26 cellular contexts compared by ENCODE assay signal in the genomic region with DNA sequence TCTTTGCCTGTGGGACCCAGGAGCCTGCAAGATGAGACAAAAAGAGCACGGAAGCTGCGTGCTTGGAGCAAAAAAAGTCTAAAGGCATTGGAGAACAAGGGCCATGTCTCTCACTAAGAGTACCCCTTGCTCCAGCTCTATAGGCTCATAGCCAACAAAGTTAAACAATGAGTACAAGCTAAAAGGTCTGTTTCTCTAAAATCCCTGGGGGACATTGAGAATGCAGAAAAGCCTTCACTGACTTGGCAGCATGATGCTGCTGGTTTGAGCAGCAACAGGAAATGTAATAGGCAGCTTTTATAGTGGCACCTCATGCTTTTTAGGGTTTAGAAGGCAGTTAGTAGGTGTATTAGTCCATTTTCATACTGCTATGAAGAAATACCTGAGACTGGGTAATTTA.
"Had no signal": no experiment of that assay in that cellular context is flagged by ENCODE, and none has a peak within 500 bp of the region (broad histone marks: within the 10 kb centered on the region; RNA-seq: fewer than 3 reads in every experiment).

No MANE protein-coding gene starts in this region.

- H3K27me3 ChIP-seq: ascending aorta, brain microvascular endothelial cell, colonic mucosa, heart right ventricle, neural progenitor cell, right atrium auricular region, stomach, tibial artery had no signal

- H3K9me3 Mint-ChIP-seq: activated naive CD4-positive, alpha-beta T cell treated with anti-CD3 and anti-CD28 coated beads, Interleukin-2, amount 10 ng/mL, durations not matched to agents 7 days and 5 days had no signal

- H3K4me3 ChIP-seq: ascending aorta, colonic mucosa, heart right ventricle, neural progenitor cell, right atrium auricular region, stomach, tibial artery had no signal

- H3K9me3 ChIP-seq: ascending aorta, colonic mucosa, stomach, tibial artery had no signal

- H3K27ac Mint-ChIP-seq: activated CD4-positive, alpha-beta T cell treated with anti-CD3 and anti-CD28 coated beads for 36 hours; activated naive CD4-positive, alpha-beta T cell treated with anti-CD3 and anti-CD28 coated beads, Interleukin-2, amount 10 ng/mL, durations not matched to agents 7 days and 5 days; activated naive CD8-positive, alpha-beta T cell treated with anti-CD3 and anti-CD28 coated beads, Interleukin-2, amount 10 ng/mL, durations not matched to agents 7 days and 5 days; activated T-helper 1 cell treated with anti-CD3 and anti-CD28 coated beads, Interleukin-12 subunit alpha, Interleukin-12 subunit beta, Interleukin-2, Interleukin-4 antibody, amounts not matched to agents 30 ng/mL and 10 ng/mL and 1 ng/mL, durations not matched to agents 14 hours and 24 hours and 36 hours; memory B cell; naive thymus-derived CD8-positive, alpha-beta T cell; neural progenitor cell; stimulated activated naive B cell treated with anti-CD40 and anti-IgM and Interleukin-4, amounts not matched to agents 10 μg/mL and 1 μg/mL and 100 μg/mL, for 72 hours; T-helper 2 cell treated with Interferon-gamma antibody and Interleukin-4, amounts not matched to agents 5 μg/mL and 100 μg/mL, for 36 hours had no signal

- H3K4me3 Mint-ChIP-seq: activated CD4-positive, alpha-beta T cell treated with anti-CD3 and anti-CD28 coated beads for 36 hours; activated naive CD4-positive, alpha-beta T cell treated with anti-CD3 and anti-CD28 coated beads, Interleukin-2, amount 10 ng/mL, durations not matched to agents 7 days and 5 days; activated naive CD8-positive, alpha-beta T cell treated with anti-CD3 and anti-CD28 coated beads, Interleukin-2, amount 10 ng/mL, durations not matched to agents 7 days and 5 days; activated T-helper 1 cell treated with anti-CD3 and anti-CD28 coated beads, Interleukin-12 subunit alpha, Interleukin-12 subunit beta, Interleukin-2, Interleukin-4 antibody, amounts not matched to agents 30 ng/mL and 10 ng/mL and 1 ng/mL, durations not matched to agents 14 hours and 24 hours and 36 hours; memory B cell; naive thymus-derived CD8-positive, alpha-beta T cell; neural progenitor cell; stimulated activated naive B cell treated with anti-CD40 and anti-IgM and Interleukin-4, amounts not matched to agents 10 μg/mL and 1 μg/mL and 100 μg/mL, for 72 hours; T-helper 2 cell treated with Interferon-gamma antibody and Interleukin-4, amounts not matched to agents 5 μg/mL and 100 μg/mL, for 36 hours had no signal

- H3K9ac ChIP-seq: neural progenitor cell had no signal

- H3K36me3 ChIP-seq: ascending aorta, brain microvascular endothelial cell, colonic mucosa, heart right ventricle, neural progenitor cell, right atrium auricular region, stomach, tibial artery had no signal

- H3K4me1 ChIP-seq: ascending aorta, colonic mucosa, heart right ventricle, neural progenitor cell, right atrium auricular region, tibial artery had no signal

- H3K27me3 Mint-ChIP-seq: activated naive CD4-positive, alpha-beta T cell treated with anti-CD3 and anti-CD28 coated beads, Interleukin-2, amount 10 ng/mL, durations not matched to agents 7 days and 5 days; activated naive CD8-positive, alpha-beta T cell treated with anti-CD3 and anti-CD28 coated beads, Interleukin-2, amount 10 ng/mL, durations not matched to agents 7 days and 5 days had no signal

- DNase-seq: activated CD4-positive, alpha-beta T cell treated with anti-CD3 and anti-CD28 coated beads for 36 hours; activated CD4-positive, alpha-beta T cell treated with anti-CD3 and anti-CD28 coated beads, Interleukin-2, amount 50 U/mL, for 4 hours; activated CD4-positive, CD25-positive, alpha-beta regulatory T cell; activated CD8-positive, alpha-beta memory T cell treated with anti-CD3 and anti-CD28 coated beads for 24 hours; activated effector memory CD4-positive, alpha-beta T cell treated with anti-CD3 and anti-CD28 coated beads, Interleukin-2, amount 50 U/mL, for 16 hours; activated naive CD4-positive, alpha-beta T cell treated with anti-CD3 and anti-CD28 coated beads, Interleukin-2, amount 10 ng/mL, durations not matched to agents 7 days and 5 days; activated naive CD8-positive, alpha-beta T cell treated with anti-CD3 and anti-CD28 coated beads, Interleukin-2, amount 10 ng/mL, durations not matched to agents 7 days and 5 days; brain microvascular endothelial cell; central memory CD4-positive, alpha-beta T cell; colonic mucosa; effector CD8-positive, alpha-beta T cell; foreskin melanocyte; heart right ventricle; naive thymus-derived CD8-positive, alpha-beta T cell; stimulated activated CD4-positive, alpha-beta T cell treated with anti-CD3 and anti-CD28 coated beads, Interleukin-15, amount 100 ng/mL, for 24 hours; stimulated activated CD4-positive, alpha-beta T cell treated with anti-CD3 and anti-CD28 coated beads, Interleukin-2, amount 100 ng/mL, for 24 hours; stimulated activated naive B cell treated with anti-CD40 and anti-IgM and Interleukin-4, amounts not matched to agents 10 μg/mL and 1 μg/mL and 100 μg/mL, for 72 hours; stomach; T-helper 1 cell; tibial artery had no signal

- H3K4me1 Mint-ChIP-seq: activated CD4-positive, alpha-beta T cell treated with anti-CD3 and anti-CD28 coated beads for 36 hours; activated naive CD4-positive, alpha-beta T cell treated with anti-CD3 and anti-CD28 coated beads, Interleukin-2, amount 10 ng/mL, durations not matched to agents 7 days and 5 days; activated naive CD8-positive, alpha-beta T cell treated with anti-CD3 and anti-CD28 coated beads, Interleukin-2, amount 10 ng/mL, durations not matched to agents 7 days and 5 days; memory B cell; naive thymus-derived CD8-positive, alpha-beta T cell; neural progenitor cell; stimulated activated naive B cell treated with anti-CD40 and anti-IgM and Interleukin-4, amounts not matched to agents 10 μg/mL and 1 μg/mL and 100 μg/mL, for 72 hours had no signal

- H3K36me3 Mint-ChIP-seq: activated naive CD4-positive, alpha-beta T cell treated with anti-CD3 and anti-CD28 coated beads, Interleukin-2, amount 10 ng/mL, durations not matched to agents 7 days and 5 days; activated naive CD8-positive, alpha-beta T cell treated with anti-CD3 and anti-CD28 coated beads, Interleukin-2, amount 10 ng/mL, durations not matched to agents 7 days and 5 days; naive thymus-derived CD8-positive, alpha-beta T cell; stimulated activated naive B cell treated with anti-CD40 and anti-IgM and Interleukin-4, amounts not matched to agents 10 μg/mL and 1 μg/mL and 100 μg/mL, for 72 hours had no signal

- H3K4me2 ChIP-seq: neural progenitor cell had no signal

- H3K27ac ChIP-seq: ascending aorta, brain microvascular endothelial cell, colonic mucosa, heart right ventricle, neural progenitor cell, right atrium auricular region, stomach, tibial artery had no signal
